18 cellular contexts compared by ENCODE assay signal in genomic region chr6:117288083-117288715, GRCh38. TPM values are rescaled to one million over a fixed set of nuclear protein-coding genes. Genes with fewer than 3 reads are reported as not detected.
A peak's percentile ranks its signal among the peaks of the same experiment; 100 is the strongest.
DNase-seq lines count a peak whose midpoint lies in the region; ATAC-seq and TF ChIP-seq lines count a peak whose summit lies in the region.
"Had no signal": no experiment of that assay in that cellular context is flagged by ENCODE, and none has a peak within 500 bp of the region (broad histone marks: within the 10 kb centered on the region; RNA-seq: fewer than 3 reads in every experiment).

No MANE protein-coding gene starts in this region.

- CTCF ChIA-PET in MCF 10A (lab: Yijun Ruan, JAX) (interaction anchor here (0.6 to 1.0 kb wide), 4 partner anchors 22 to 773 kb away, joined by 3 read pairs; no protein-coding TSS in a partner anchor), mammary epithelial cell (lab: Charles Lee; ENCODE audit: low non-redundant PET) (no interaction called here)
- CTCF ChIA-PET in activated CD4-positive, alpha-beta T cell treated with anti-CD3 and anti-CD28 coated beads for 36 hours (lab: Charles Lee): no interaction called here

- H3K4me3 Mint-ChIP-seq in MCF 10A (ENCODE audit: unreplicated experiment): no peak overlapping the region
- H3K4me3 Mint-ChIP-seq in activated CD4-positive, alpha-beta T cell treated with anti-CD3 and anti-CD28 coated beads for 36 hours: no peak overlapping the region
- H3K4me3 Mint-ChIP-seq: CD8-positive, alpha-beta T cell; GM23338; H9 had no signal

- ATAC-seq in HG02884 (IDR thresholded peaks at IDR 0.05; ENCODE audit: unreplicated experiment) (no peak), GM21390 (IDR thresholded peaks at IDR 0.05; ENCODE audit: unreplicated experiment) (no peak)
- ATAC-seq in activated CD4-positive, alpha-beta T cell treated with anti-CD3 and anti-CD28 coated beads for 36 hours: no peak
- ATAC-seq: CD8-positive, alpha-beta T cell; GM23338; HepG2 had no signal

- H3K4me3 ChIP-seq in mammary epithelial cell (replicated peaks in 1 of 3; ENCODE audit: insufficient read depth in 1 of 3, low read depth in 2 of 3, low read length in 3 of 3) (no peak overlapping the region), SJSA1 (no peak overlapping the region), skeletal muscle tissue (ENCODE audit: low read length in 3 of 3) (peak overlapping the region in 1 of 3 donors; percentile 13)
- H3K4me3 ChIP-seq: GM23338 had no signal

- no peaks in the 10 kb centered on the region for H3K9me3 Mint-ChIP-seq in MCF 10A (ENCODE audit: unreplicated experiment)
- no peaks in the 10 kb centered on the region for H3K9me3 Mint-ChIP-seq in activated CD4-positive, alpha-beta T cell treated with anti-CD3 and anti-CD28 coated beads for 36 hours (ENCODE audit: low read depth)
- H3K9me3 Mint-ChIP-seq: GM23338, H9 had no signal

- TF ChIP-seq CTCF in MCF 10A (IDR thresholded peaks at IDR 0.05; ENCODE audit: unreplicated experiment) (no peak), mammary epithelial cell (conservative IDR thresholded peaks at IDR 0.05 in 1 of 2, IDR thresholded peaks at IDR 0.05 in 1 of 2; ENCODE audit: extremely low read depth in 1 of 2, insufficient read depth in 1 of 2, low read depth in 1 of 2, low read length in 2 of 2) (no peak)

- H3K4me2 ChIP-seq in mammary epithelial cell (ENCODE audit: insufficient read depth, low read depth, low read length): no peak overlapping the region
- H3K4me2 ChIP-seq: GM23338 had no signal

- DNase-seq in MCF 10A (ENCODE audit: unreplicated experiment) (no peak), mammary epithelial cell (no peak), SJSA1 (ENCODE audit: low read depth in 1 of 2, low spot score in 2 of 2) (peak; percentile 74 to 87), myocyte (ENCODE audit: low read depth) (peak; percentile 71)
- no peak for DNase-seq in activated CD4-positive, alpha-beta T cell treated with anti-CD3 and anti-CD28 coated beads for 36 hours
- DNase-seq: CD8-positive, alpha-beta T cell; COR-L47; DMS153; H9 had no signal

- H3K79me2 ChIP-seq in mammary epithelial cell (ENCODE audit: insufficient read depth, low read length): no peaks in the 10 kb centered on the region

- H3K4me1 Mint-ChIP-seq in MCF 10A (ENCODE audit: insufficient read depth, unreplicated experiment): no peaks in the 10 kb centered on the region
- H3K4me1 Mint-ChIP-seq in activated CD4-positive, alpha-beta T cell treated with anti-CD3 and anti-CD28 coated beads for 36 hours: no peaks in the 10 kb centered on the region
- H3K4me1 Mint-ChIP-seq: CD14-positive monocyte, H9 had no signal

- in situ Hi-C loops in mammary epithelial cell (cut with MboI; ENCODE audit: low sequenced_read_pairs in 2 of 2): no loop called here

- intact Hi-C loops in MCF 10A (cut with micrococcal nuclease): no loop called here
- intact Hi-C loops in mammary epithelial cell (cut with micrococcal nuclease): no loop called here
- intact Hi-C loops in activated CD4-positive, alpha-beta T cell treated with anti-CD3 and anti-CD28 coated beads for 36 hours (cut with DNase I, micrococcal nuclease): no loop called here

- H3K4me1 ChIP-seq in mammary epithelial cell (ENCODE audit: insufficient read depth, low read length): no peaks in the 10 kb centered on the region
- H3K4me1 ChIP-seq in SJSA1 (replicated peaks): peaks cover 21% of the 10 kb centered on the region
- H3K4me1 ChIP-seq in skeletal muscle tissue (ENCODE audit: control insufficient read depth in 3 of 3, insufficient read depth in 3 of 3, low read length in 3 of 3): peaks cover 4 to 16% (median 11%) of the 10 kb centered on the region in 3 donors

- BruUV-seq in MCF 10A (replicated peaks; lab: Mats Ljungman, UMichigan) (TSS peak; percentile 24), mammary epithelial cell (replicated peaks; lab: Mats Ljungman, UMichigan) (no TSS peak)

- dilution Hi-C loops in mammary epithelial cell (cut with HindIII; ENCODE audit: low sequenced_read_pairs): no loop called here

- H3K27me3 ChIP-seq in mammary epithelial cell (ENCODE audit: insufficient read depth, low read length) (no peaks in the 10 kb centered on the region), SJSA1 (replicated peaks) (no peaks in the 10 kb centered on the region), skeletal muscle tissue (ENCODE audit: control insufficient read depth in 3 of 3, insufficient read depth in 3 of 3, low read length in 3 of 3) (no peaks in the 10 kb centered on the region)

- H3K27me3 Mint-ChIP-seq in MCF 10A (ENCODE audit: insufficient read depth, unreplicated experiment): no peaks in the 10 kb centered on the region
- peaks cover 11% of the 10 kb centered on the region for H3K27me3 Mint-ChIP-seq in activated CD4-positive, alpha-beta T cell treated with anti-CD3 and anti-CD28 coated beads for 36 hours

- WGBS in mammary epithelial cell (ENCODE audit: low coverage, missing lambda C conversion rate): 82% methylated on average over 3 of the region's 3 CpGs

- H3K27ac ChIP-seq in mammary epithelial cell (ENCODE audit: insufficient read depth, low read depth, low read length) (no peak overlapping the region), SJSA1 (no peak overlapping the region; the same call in 1 of the 2 replicates), skeletal muscle tissue (ENCODE audit: low read depth, low read length) (peak overlapping the region; percentile 84)
- H3K27ac ChIP-seq: 22Rv1 had no signal

- H3K9me3 ChIP-seq in mammary epithelial cell (replicated peaks; ENCODE audit: insufficient read depth, low read length) (no peaks in the 10 kb centered on the region), SJSA1 (replicated peaks) (no peaks in the 10 kb centered on the region), skeletal muscle tissue (ENCODE audit: control insufficient read depth in 3 of 3, low read length in 3 of 3) (no peaks in the 10 kb centered on the region)

- H3K27ac Mint-ChIP-seq in MCF 10A (ENCODE audit: low read depth, unreplicated experiment): no peak overlapping the region
- no peak overlapping the region for H3K27ac Mint-ChIP-seq in activated CD4-positive, alpha-beta T cell treated with anti-CD3 and anti-CD28 coated beads for 36 hours
- H3K27ac Mint-ChIP-seq: CD14-positive monocyte; CD8-positive, alpha-beta T cell; GM23338; H9 had no signal

- no peak overlapping the region for H2AFZ ChIP-seq in mammary epithelial cell (ENCODE audit: low read depth, low read length)
- H2AFZ ChIP-seq: GM23338 had no signal

- H3K9ac ChIP-seq in mammary epithelial cell (ENCODE audit: insufficient read depth, low read length) (no peak overlapping the region), skeletal muscle tissue (ENCODE audit: low read depth in 1 of 3, low read length in 3 of 3) (peak overlapping the region in 2 of 3 donors; percentile 15 to 61)

- peaks cover 37% of the 10 kb centered on the region for H3K36me3 Mint-ChIP-seq in MCF 10A (ENCODE audit: insufficient read depth, unreplicated experiment)
- H3K36me3 Mint-ChIP-seq in activated CD4-positive, alpha-beta T cell treated with anti-CD3 and anti-CD28 coated beads for 36 hours (ENCODE audit: low read depth): no peaks in the 10 kb centered on the region
- H3K36me3 Mint-ChIP-seq: CD14-positive monocyte; CD8-positive, alpha-beta T cell had no signal

- no peaks in the 10 kb centered on the region for H4K20me1 ChIP-seq in mammary epithelial cell (ENCODE audit: insufficient read depth, low read length)

- no peaks in the 10 kb centered on the region for H3K36me3 ChIP-seq in mammary epithelial cell (ENCODE audit: insufficient read depth, low read length)
- no peaks in the 10 kb centered on the region for H3K36me3 ChIP-seq in SJSA1
- H3K36me3 ChIP-seq in skeletal muscle tissue (ENCODE audit: control insufficient read depth in 3 of 3, insufficient read depth in 3 of 3, low read length in 3 of 3): no peaks in the 10 kb centered on the region

- POLR2A ChIA-PET in MCF 10A (lab: Yijun Ruan, JAX): no interaction called here
- POLR2A ChIA-PET in activated CD4-positive, alpha-beta T cell treated with anti-CD3 and anti-CD28 coated beads for 36 hours (lab: Charles Lee): no interaction called here

RNA-seq across cellular contexts. Expression of gene VGLL2, which starts 22.8 kb away (rescaled TPM):
- total RNA-seq in MCF 10A (2022): not detected in 2 replicates
- not detected for total RNA-seq in mammary epithelial cell
- polyA plus RNA-seq in mammary epithelial cell: not detected
- not detected for polyA minus RNA-seq in mammary epithelial cell
- total RNA-seq in SJSA1 (2014; rRNA removed; shearing (Covaris generic)): 0.05 TPM in 1 of 2 replicates, not detected in the other
- 5.7 and 24.4 TPM in 2 replicates for total RNA-seq in myocyte
- polyA plus RNA-seq in myocyte (2012): 17.3 TPM
- 17.7 TPM for total RNA-seq in skeletal muscle tissue
- total RNA-seq in activated CD4-positive, alpha-beta T cell treated with anti-CD3 and anti-CD28 coated beads for 36 hours: not detected
- total RNA-seq: A673; CD8-positive, alpha-beta T cell; GM23338; H9; HepG2 had no signal
- polyA plus RNA-seq: BJ, CD14-positive monocyte, GM23338, HepG2 had no signal

Comparison
In these comparisons a context has a peak if more than half of its experiments do, and no peak if none do; other contexts are left out.
1. DNase-seq: peak in SJSA1 (2 of 2) and myocyte (single experiment); none in MCF 10A (single experiment), mammary epithelial cell (single experiment) and activated CD4-positive, alpha-beta T cell treated with anti-CD3 and anti-CD28 coated beads for 36 hours (single experiment).